9 cellular contexts compared by ENCODE assay signal in genomic region chr5:37847978-37848425, GRCh38. TPM values are rescaled to one million over a fixed set of nuclear protein-coding genes. Genes with fewer than 3 reads are reported as not detected.
DNase-seq lines count a peak whose midpoint lies in the region; ATAC-seq and TF ChIP-seq lines count a peak whose summit lies in the region.
"Had no signal": no experiment of that assay in that cellular context is flagged by ENCODE, and none has a peak within 500 bp of the region (broad histone marks: within the 10 kb centered on the region; RNA-seq: fewer than 3 reads in every experiment).

No MANE protein-coding gene starts in this region.

- H3K36me3 ChIP-seq in vagina = no peaks in the 10 kb centered on the region

- no peak for TF ChIP-seq POLR2A in vagina (IDR thresholded peaks at IDR 0.05)

- ATAC-seq in omental fat pad (ENCODE audit: low FRiP score) = no peak

- no peaks in the 10 kb centered on the region for H3K9me3 Mint-ChIP-seq in Calu3 (ENCODE audit: low read depth, unreplicated experiment)
- H3K9me3 Mint-ChIP-seq: activated naive CD4-positive, alpha-beta T cell treated with anti-CD3 and anti-CD28 coated beads, Interleukin-2, amount 50 U/mL, for 72 hours had no signal

- no peak for TF ChIP-seq CTCF in fibroblast of mammary gland (conservative IDR thresholded peaks at IDR 0.05; ENCODE audit: control insufficient read depth, insufficient read depth, low read depth, low read length)
- no peak for TF ChIP-seq CTCF in vagina (IDR thresholded peaks at IDR 0.05)
- TF ChIP-seq CTCF in Calu3 (IDR thresholded peaks at IDR 0.05; ENCODE audit: unreplicated experiment) = no peak
- TF ChIP-seq CTCF in omental fat pad (IDR thresholded peaks at IDR 0.05) = no peak

- H3K4me3 ChIP-seq in fibroblast of mammary gland (ENCODE audit: control insufficient read depth, low read depth, low read length) (no peak overlapping the region), vagina (no peak overlapping the region)

- DNase-seq in DMS153 treated with DMSO at 0.1 percent for 48 hours (lab: John Stamatoyannopoulos, UW; ENCODE audit: unreplicated experiment) (peak; percentile 98), HEK293T (ENCODE audit: extremely low spot score) (peak; percentile 9), NCI-H345 (lab: John Stamatoyannopoulos, UW) (peak; percentile 67), fibroblast of mammary gland (ENCODE audit: low read depth) (peak; percentile 92), NCI-H2029 (lab: John Stamatoyannopoulos, UW) (no peak), vagina (ENCODE audit: extremely low spot score in 2 of 2) (no peak), Calu3 (no peak), omental fat pad (ENCODE audit: low spot score) (no peak)

- H3K4me1 Mint-ChIP-seq in Calu3 (ENCODE audit: low read depth, unreplicated experiment) = no peaks in the 10 kb centered on the region

- BruUV-seq in Calu3 (replicated peaks; lab: Mats Ljungman, UMichigan) = no TSS peak

- CTCF ChIA-PET in HEK293T (lab: Yijun Ruan, JAX) (no interaction called here), Calu3 (lab: Charles Lee) (no interaction called here)

- H3K36me3 Mint-ChIP-seq in Calu3 (ENCODE audit: insufficient read depth, unreplicated experiment) = no peaks in the 10 kb centered on the region
- H3K36me3 Mint-ChIP-seq: activated naive CD4-positive, alpha-beta T cell treated with anti-CD3 and anti-CD28 coated beads, Interleukin-2, amount 50 U/mL, for 72 hours had no signal

- no peaks in the 10 kb centered on the region for H3K27me3 ChIP-seq in vagina

- no peak overlapping the region for H3K4me3 Mint-ChIP-seq in Calu3 (ENCODE audit: low read depth, unreplicated experiment)

- no peak overlapping the region for H3K27ac ChIP-seq in vagina

- POLR2A ChIA-PET in HEK293T (lab: Yijun Ruan, JAX) = interaction anchor here (0.5 kb wide), 1 partner anchor 102 kb away, joined by 3 read pairs; no protein-coding TSS in a partner anchor

- no peaks in the 10 kb centered on the region for H3K4me1 ChIP-seq in vagina

- intact Hi-C loops in vagina (cut with DNase I) = no loop called here
- intact Hi-C loops in Calu3 (cut with micrococcal nuclease; ENCODE audit: unreplicated experiment) = no loop called here

- no peaks in the 10 kb centered on the region for H3K9me3 ChIP-seq in vagina

- H3K27me3 Mint-ChIP-seq in Calu3 (ENCODE audit: unreplicated experiment) = peaks cover 71% of the 10 kb centered on the region

- no peak overlapping the region for H3K27ac Mint-ChIP-seq in Calu3 (ENCODE audit: unreplicated experiment)

TF ChIP-seq in HEK293T, 16 proteins besides CTCF, POLR2A, EP300 and RAD21:
- TF ChIP-seq CTBP1 (IDR thresholded peaks at IDR 0.05; ENCODE audit: borderline replicate concordance) = no peak
- TF ChIP-seq FOXA1 (IDR thresholded peaks at IDR 0.05) = no peak
- TF ChIP-seq SP1 (IDR thresholded peaks at IDR 0.05) = no peak
- no peak for TF ChIP-seq FOXK2 (IDR thresholded peaks at IDR 0.05)
- no peak for TF ChIP-seq TARDBP (IDR thresholded peaks at IDR 0.05)
- no peak for TF ChIP-seq HDGF (IDR thresholded peaks at IDR 0.05; ENCODE audit: borderline replicate concordance)
- TF ChIP-seq FOXM1 (IDR thresholded peaks at IDR 0.05; ENCODE audit: borderline replicate concordance) = no peak
- no peak for TF ChIP-seq ARNT (IDR thresholded peaks at IDR 0.05)
- TF ChIP-seq BHLHE40 (IDR thresholded peaks at IDR 0.05; ENCODE audit: borderline replicate concordance) = no peak
- no peak for TF ChIP-seq ELF4 (IDR thresholded peaks at IDR 0.05)
- TF ChIP-seq SUZ12 (IDR thresholded peaks at IDR 0.05) = no peak
- no peak for TF ChIP-seq PKNOX1 (IDR thresholded peaks at IDR 0.05)
- no peak for TF ChIP-seq ZNF384 (IDR thresholded peaks at IDR 0.05)
- no peak for TF ChIP-seq NFRKB (IDR thresholded peaks at IDR 0.05)
- TF ChIP-seq LEF1 (IDR thresholded peaks at IDR 0.05; ENCODE audit: borderline replicate concordance) = no peak
- TF ChIP-seq L3MBTL2 (conservative IDR thresholded peaks at IDR 0.05) = no peak
TF ChIP-seq in HEK293T: peak in this region for 0.

RNA-seq across cellular contexts. Expression of gene GDNF, which starts 8.2 kb away (rescaled TPM):
- 0.98 TPM for total RNA-seq in vagina
- not detected in 2 replicates for total RNA-seq in Calu3 (2022)
- under 1 TPM in 1 of 4 donors, not detected in 3; 0.13 TPM for total RNA-seq in omental fat pad
- total RNA-seq: activated naive CD4-positive, alpha-beta T cell treated with anti-CD3 and anti-CD28 coated beads, Interleukin-2, amount 50 U/mL, for 72 hours had no signal

Comparison
In these comparisons a context has a peak if more than half of its experiments do, and no peak if none do; other contexts are left out.
1. DNase-seq: peak in DMS153 treated with DMSO at 0.1 percent for 48 hours (single experiment), HEK293T (single experiment), NCI-H345 (single experiment) and fibroblast of mammary gland (single experiment); none in NCI-H2029 (single experiment), vagina (0 of 2), Calu3 (single experiment) and omental fat pad (single experiment).